Comparison of ENCODE assay signal across 17 cellular contexts in the genomic region with DNA sequence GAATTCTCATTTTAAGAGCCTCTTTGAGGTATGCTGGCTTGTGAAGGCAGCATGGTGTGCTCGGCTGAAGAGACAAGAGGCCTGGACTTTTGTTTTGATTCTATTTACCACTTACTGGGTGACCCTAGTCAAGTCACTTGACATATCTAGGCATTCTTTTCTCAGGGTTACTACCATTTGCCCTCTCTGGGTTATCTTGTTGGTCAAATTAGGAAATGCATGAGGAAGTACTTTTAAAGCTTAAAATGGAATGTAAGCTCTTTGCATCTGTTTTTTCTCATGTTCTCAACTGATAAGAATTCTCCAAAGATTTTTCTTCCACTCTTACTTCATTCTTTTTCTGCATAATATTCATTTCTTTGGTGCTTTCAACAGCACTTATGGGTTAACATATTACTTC.
"Had no signal": no experiment of that assay in that cellular context is flagged by ENCODE, and none has a peak within 500 bp of the region (broad histone marks: within the 10 kb centered on the region; RNA-seq: fewer than 3 reads in every experiment).

No MANE protein-coding gene starts in this region.

- H3K27me3 ChIP-seq: heart left ventricle, neutrophil, stomach, transverse colon had no signal

- H3K4me3 ChIP-seq: heart left ventricle, mucosa of descending colon, skin epidermis, stomach, thoracic aorta, transverse colon had no signal

- H3K27ac ChIP-seq: heart left ventricle, neutrophil, skin epidermis, stomach, thoracic aorta, transverse colon had no signal

- H3K4me1 ChIP-seq: heart left ventricle, stomach, transverse colon had no signal

- H3K36me3 ChIP-seq: heart left ventricle, neutrophil, stomach, thoracic aorta, transverse colon had no signal

- ATAC-seq: esophagus mucosa; heart left ventricle; mucosa of descending colon; naive thymus-derived CD8-positive, alpha-beta T cell; sciatic nerve had no signal

- H3K9me3 ChIP-seq: mucosa of descending colon, neutrophil, stomach, thoracic aorta, transverse colon had no signal

- DNase-seq: effector memory CD4-positive, alpha-beta T cell; heart left ventricle; hippocampal formation; kidney glomerular epithelial cell; mammary epithelial cell; mucosa of descending colon; naive thymus-derived CD8-positive, alpha-beta T cell; posterior cingulate gyrus; stimulated activated naive CD4-positive, alpha-beta T cell; stomach; substantia nigra; transverse colon had no signal
